16 cellular contexts compared by ENCODE assay signal in the genomic region with DNA sequence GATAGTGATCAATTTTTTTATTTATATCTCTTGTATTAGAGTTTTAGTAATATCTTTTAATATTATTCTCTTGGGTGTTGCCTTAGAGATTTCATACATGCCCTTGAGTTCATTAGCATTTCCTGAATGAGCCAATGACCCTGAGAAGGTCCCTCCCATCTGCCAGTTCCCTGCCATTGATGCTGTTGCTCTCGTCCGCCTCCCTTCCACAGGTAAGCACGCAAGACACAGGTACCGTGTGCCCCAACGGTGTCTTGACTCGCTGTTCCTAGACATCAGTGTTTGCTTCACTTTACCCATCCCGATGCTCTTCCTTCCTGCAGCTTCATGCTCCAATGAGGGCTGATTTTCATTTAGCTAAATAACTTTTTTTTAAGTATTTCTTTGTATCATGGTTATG. TPM values are rescaled to one million over a fixed set of nuclear protein-coding genes. Genes with fewer than 3 reads are reported as not detected.
DNase-seq lines count a peak whose midpoint lies in the region; ATAC-seq and TF ChIP-seq lines count a peak whose summit lies in the region.
"Had no signal": no experiment of that assay in that cellular context is flagged by ENCODE, and none has a peak within 500 bp of the region (broad histone marks: within the 10 kb centered on the region; RNA-seq: fewer than 3 reads in every experiment).

No MANE protein-coding gene starts in this region.

- no peaks in the 10 kb centered on the region for H3K9me2 ChIP-seq in Karpas-422 (replicated peaks; ENCODE audit: insufficient read depth, low read length)

- ATAC-seq in Right ventricle myocardium inferior: no peak
- ATAC-seq in Right ventricle myocardium superior (ENCODE audit: poor library complexity): no peak
- ATAC-seq in lower lobe of right lung: no peak
- no peak for ATAC-seq in HG02642 (IDR thresholded peaks at IDR 0.05; ENCODE audit: poor library complexity, unreplicated experiment)
- no peak for ATAC-seq in HG03565 (IDR thresholded peaks at IDR 0.05; ENCODE audit: unreplicated experiment)
- ATAC-seq: GM12878 had no signal

- H4K20me1 ChIP-seq in Karpas-422 (ENCODE audit: insufficient read depth, low read depth, low read length): no peaks in the 10 kb centered on the region

- DNase-seq in Right ventricle myocardium inferior (ENCODE audit: missing footprints): peak; percentile 5
- DNase-seq in Right ventricle myocardium superior: no peak
- DNase-seq in lower lobe of right lung: no peak
- DNase-seq in spleen: peak; percentile 56
- DNase-seq in Karpas-422: no peak
- DNase-seq: ACHN; Calu3; CD4-positive, alpha-beta T cell; DMS 273 treated with DMSO at 0.1 percent for 48 hours; DMS79; GM23248; IMR-90 had no signal

- H3K9ac ChIP-seq in Karpas-422 (ENCODE audit: low read length): no peak overlapping the region
- H3K9ac ChIP-seq: BLaER1 treated with 17β-estradiol and CSF1 and Interleukin-3, amounts not matched to agents 10 nM and 100 nM; GM23248 had no signal

- H3K4me3 ChIP-seq in lower lobe of right lung: no peak overlapping the region
- H3K4me3 ChIP-seq in spleen: no peak overlapping the region
- H3K4me3 ChIP-seq in Karpas-422 (ENCODE audit: low read length): no peak overlapping the region
- H3K4me3 ChIP-seq: BLaER1 treated with 17β-estradiol and CSF1 and Interleukin-3, amounts not matched to agents 10 nM and 100 nM; GM12878; GM23248 had no signal

- H3K4me2 ChIP-seq in Karpas-422 (ENCODE audit: low read depth, low read length, poor library complexity, severe bottlenecking): no peak overlapping the region

- TF ChIP-seq CTCF in lower lobe of right lung (IDR thresholded peaks at IDR 0.05): no peak
- no peak for TF ChIP-seq CTCF in spleen (IDR thresholded peaks at IDR 0.05 in 8 of 11, conservative IDR thresholded peaks at IDR 0.05 in 3 of 11)

- H3K27me3 ChIP-seq in lower lobe of right lung (ENCODE audit: low read depth) (no peaks in the 10 kb centered on the region), spleen (replicated peaks in 1 of 7) (no peaks in the 10 kb centered on the region), Karpas-422 (ENCODE audit: low read length) (no peaks in the 10 kb centered on the region)

- WGBS in spleen, 5 donors: 65 to 89% (median 78%) methylated on average over 7 of the region's 7 CpGs

- no peaks in the 10 kb centered on the region for H3K79me2 ChIP-seq in Karpas-422 (ENCODE audit: low read length)

- H3K9me3 ChIP-seq in lower lobe of right lung (no peaks in the 10 kb centered on the region), spleen (no peaks in the 10 kb centered on the region), Karpas-422 (ENCODE audit: low read length) (no peaks in the 10 kb centered on the region)

- H3K4me1 ChIP-seq in lower lobe of right lung (peaks cover 21% of the 10 kb centered on the region), spleen (peaks cover 0 to 34% (median 10%) of the 10 kb centered on the region in 6 donors), Karpas-422 (ENCODE audit: low read length) (no peaks in the 10 kb centered on the region)

- no peak for TF ChIP-seq POLR2A in spleen (IDR thresholded peaks at IDR 0.05)

- intact Hi-C loops in Right ventricle myocardium inferior (cut with DNase I): no loop called here
- intact Hi-C loops in Right ventricle myocardium superior (cut with DNase I): no loop called here
- intact Hi-C loops in lower lobe of right lung (cut with DNase I): no loop called here
- intact Hi-C loops in spleen (cut with DNase I; ENCODE audit: low total_unique reads): no loop called here

- H2AFZ ChIP-seq in Karpas-422 (ENCODE audit: low read length): no peak overlapping the region
- H2AFZ ChIP-seq: GM23248 had no signal

- H3K27ac ChIP-seq in lower lobe of right lung: peak overlapping the region; percentile 73
- H3K27ac ChIP-seq in spleen: peak overlapping the region in 4 of 8 donors; percentile 61 to 68 (median 67)
- H3K27ac ChIP-seq in Karpas-422 (ENCODE audit: low read length): no peak overlapping the region
- H3K27ac ChIP-seq: GM23248 had no signal

- H3K36me3 ChIP-seq in lower lobe of right lung (no peaks in the 10 kb centered on the region), spleen (no peaks in the 10 kb centered on the region), Karpas-422 (ENCODE audit: insufficient read depth, low read length) (no peaks in the 10 kb centered on the region)
- H3K36me3 ChIP-seq: BLaER1 treated with 17β-estradiol and CSF1 and Interleukin-3, amounts not matched to agents 10 nM and 100 nM had no signal

RNA-seq across cellular contexts. Expression of a gene that starts 19.7 kb away (rescaled TPM):
- total RNA-seq in Right ventricle myocardium inferior: 22.3 TPM
- total RNA-seq in Right ventricle myocardium superior: 23.0 TPM
- 25.2 TPM for total RNA-seq in lower lobe of right lung
- 10 to 100 TPM; 24.8 to 41.7 (median 28.1) TPM for total RNA-seq in spleen
- polyA plus RNA-seq in spleen: 10 to 100 TPM; 22.5 to 50.0 (median 27.8) TPM
- total RNA-seq in Karpas-422 (2014; rRNA removed; shearing (Covaris generic); ENCODE audit: low replicate concordance): 1.4 and 3.7 TPM in 2 replicates

RNA-seq across cellular contexts. Expression of a gene that starts 45.3 kb away (rescaled TPM):
- total RNA-seq in Right ventricle myocardium inferior (4.2 TPM), Right ventricle myocardium superior (3.9 TPM), lower lobe of right lung (15.5 TPM), spleen (10 to 100 TPM; 11.9 to 29.9 (median 19.4) TPM)
- 10 to 100 TPM in 1 of 3 donors, 1 to 10 TPM in 2; 6.1 to 13.0 (median 8.5) TPM for polyA plus RNA-seq in spleen
- 2.2 and 12.4 TPM in 2 replicates for total RNA-seq in Karpas-422 (2014; rRNA removed; shearing (Covaris generic); ENCODE audit: low replicate concordance)

Comparison
In these comparisons a context has a peak if more than half of its experiments do, and no peak if none do; other contexts are left out.
1. DNase-seq: peak in Right ventricle myocardium inferior (single experiment) and spleen (single experiment); none in Right ventricle myocardium superior (single experiment), lower lobe of right lung (single experiment) and Karpas-422 (single experiment).